ENCODE assay signal across 17 cellular contexts in the genomic region with DNA sequence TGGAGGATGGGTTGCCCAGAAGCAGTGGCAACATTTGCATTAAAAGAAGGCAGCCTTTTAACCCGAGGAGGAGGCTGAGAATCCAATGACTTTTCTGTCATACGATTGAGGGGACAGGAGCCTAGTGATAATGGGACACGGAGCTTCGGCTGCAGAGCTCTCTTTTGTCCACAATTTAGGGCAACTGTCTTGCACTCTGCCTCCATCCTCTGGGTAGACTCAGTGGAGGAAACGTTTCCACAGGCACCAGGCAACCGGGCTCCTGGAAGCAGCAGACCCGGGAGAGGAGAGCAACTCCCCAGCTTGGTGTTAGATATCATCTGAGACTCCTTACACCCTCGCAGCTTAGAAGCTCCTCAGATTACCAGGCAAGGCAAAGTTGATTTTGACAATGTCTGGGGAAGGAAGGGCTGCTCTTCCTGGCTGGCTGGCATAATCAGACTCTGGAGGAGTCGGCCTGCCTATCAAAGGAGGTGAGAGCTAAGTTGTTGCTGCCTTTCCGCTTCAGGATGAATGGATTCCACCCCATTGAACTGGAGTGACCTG. TPM values are rescaled to one million over a fixed set of nuclear protein-coding genes. Genes with fewer than 3 reads are reported as not detected.
DNase-seq lines count a peak whose midpoint lies in the region; ATAC-seq, FAIRE-seq and TF ChIP-seq lines count a peak whose summit lies in the region.
"Had no signal": no experiment of that assay in that cellular context is flagged by ENCODE, and none has a peak within 500 bp of the region (broad histone marks: within the 10 kb centered on the region; RNA-seq: fewer than 3 reads in every experiment).

No MANE protein-coding gene starts in this region.

- no peak for FAIRE-seq in A549 (lab: Jason Lieb, UNC)
- FAIRE-seq: RCC 7860 had no signal

- CTCF ChIA-PET in A549 (lab: Yijun Ruan, JAX) = interaction anchor here (0.8 to 9.4 kb wide), 8 partner anchors 8 to 272 kb away, joined by 3 to 76 read pairs (median 3); no protein-coding TSS in a partner anchor

- H3K79me2 ChIP-seq in Loucy (ENCODE audit: insufficient read depth, low read length) = no peaks in the 10 kb centered on the region

- TF ChIP-seq EP300 in A549 (IDR thresholded peaks at IDR 0.05) = no peak

- TF ChIP-seq RAD21 in A549 (conservative IDR thresholded peaks at IDR 0.05 in 1 of 2, IDR thresholded peaks at IDR 0.05 in 1 of 2) = no peak

- H3K4me2 ChIP-seq in A549 (peak overlapping the region; percentile 67; the same call in 2 of the 3 replicates), Loucy (ENCODE audit: low read depth, low read length, poor library complexity, severe bottlenecking) (no peak overlapping the region)

- H3K9me2 ChIP-seq in Loucy (replicated peaks; ENCODE audit: low read depth, low read length) = no peaks in the 10 kb centered on the region

- no peaks in the 10 kb centered on the region for H3K27me3 ChIP-seq in Loucy (ENCODE audit: insufficient read depth, low read length, poor library complexity, severe bottlenecking)
- no peaks in the 10 kb centered on the region for H3K27me3 ChIP-seq in neutrophil
- H3K27me3 ChIP-seq in brain microvascular endothelial cell (replicated peaks) = no peaks in the 10 kb centered on the region
- H3K27me3 ChIP-seq: adrenal gland, colonic mucosa had no signal

- H3K36me3 ChIP-seq in Loucy (ENCODE audit: insufficient read depth, low read length) (no peaks in the 10 kb centered on the region), neutrophil (no peaks in the 10 kb centered on the region), brain microvascular endothelial cell (replicated peaks) (no peaks in the 10 kb centered on the region)
- H3K36me3 ChIP-seq: adrenal gland, colonic mucosa had no signal

- peak overlapping the region; percentile 84 to 93 for H3K27ac ChIP-seq in A549
- H3K27ac ChIP-seq in coronary artery = peak overlapping the region; percentile 76 to 89
- H3K27ac ChIP-seq in neutrophil = peak overlapping the region; percentile 77
- no peak overlapping the region for H3K27ac ChIP-seq in brain microvascular endothelial cell

- POLR2A ChIA-PET in A549 (lab: Yijun Ruan, JAX) = interaction anchor here (0.9 to 3.0 kb wide), 2 partner anchors 19 to 32 kb away, joined by 3 to 26 read pairs; no protein-coding TSS in a partner anchor

- H3K4me1 ChIP-seq in A549 = peaks cover 57% of the 10 kb centered on the region
- peaks cover 24% of the 10 kb centered on the region for H3K4me1 ChIP-seq in Loucy (ENCODE audit: insufficient read depth, low read length, poor library complexity, severe bottlenecking)
- H3K4me1 ChIP-seq in neutrophil (ENCODE audit: control insufficient read depth in 1 of 2, insufficient read depth in 1 of 2, low read depth in 1 of 2, low read length in 1 of 2) = peaks cover 66 to 70% of the 10 kb centered on the region in 2 experiments
- H3K4me1 ChIP-seq: colonic mucosa had no signal

- H3K9me3 ChIP-seq in A549 (no peaks in the 10 kb centered on the region), Loucy (ENCODE audit: insufficient read depth, low read depth, low read length) (no peaks in the 10 kb centered on the region), neutrophil (no peaks in the 10 kb centered on the region)
- H3K9me3 ChIP-seq: adrenal gland, colonic mucosa had no signal

- in situ Hi-C loops in brain microvascular endothelial cell (cut with HindIII; ENCODE audit: low pct_ligation_motif_present, low sequenced_read_pairs) = no loop called here

- H2AFZ ChIP-seq in Loucy (ENCODE audit: low read length) = peak overlapping the region; percentile 56; the same call in 1 of the 2 replicates

- no peak for DNase-seq in A549 (ENCODE audit: low read depth in 1 of 2, low spot score in 1 of 2)
- no peak for DNase-seq in coronary artery (ENCODE audit: low spot score)
- DNase-seq in NCI-H2196 treated with DMSO at 0.1 percent for 48 hours (lab: John Stamatoyannopoulos, UW; ENCODE audit: unreplicated experiment) = no peak
- no peak for DNase-seq in kidney tubule cell (ENCODE audit: low spot score)
- DNase-seq in brain microvascular endothelial cell = no peak
- DNase-seq: activated CD4-positive, alpha-beta T cell treated with anti-CD3 and anti-CD28 coated beads for 4 hours; activated T-cell treated with anti-CD3 and anti-CD28 coated beads, Interleukin-2, amount 50 U/mL, for 24 hours; adrenal gland; colonic mucosa; NCI-H1105; NCI-H510A treated with DMSO at 0.1 percent for 48 hours; occipital lobe; T-helper 17 cell had no signal

- TF ChIP-seq POLR2A in A549 (IDR thresholded peaks at IDR 0.05; ENCODE audit: low read length) = no peak

- H3K4me3 ChIP-seq in A549 (no peak overlapping the region), Loucy (ENCODE audit: low read length, poor library complexity, severe bottlenecking) (no peak overlapping the region), coronary artery (no peak overlapping the region), neutrophil (ENCODE audit: low read depth in 1 of 2, low read length in 1 of 2) (no peak overlapping the region), brain microvascular endothelial cell (ENCODE audit: low read depth, low read length) (no peak overlapping the region)
- H3K4me3 ChIP-seq: colonic mucosa had no signal

- H3F3A ChIP-seq in Loucy (ENCODE audit: low read depth) = no peaks in the 10 kb centered on the region

- WGBS in A549 (ENCODE audit: missing lambda C conversion rate) = 86% methylated on average over 10 of the region's 10 CpGs

- H4K20me1 ChIP-seq in Loucy (ENCODE audit: insufficient read depth, low read length, poor library complexity, severe bottlenecking) = no peaks in the 10 kb centered on the region

- no peak for TF ChIP-seq CTCF in A549 (IDR thresholded peaks at IDR 0.05)
- TF ChIP-seq CTCF in Loucy (conservative IDR thresholded peaks at IDR 0.05; ENCODE audit: low read length) = no peak
- TF ChIP-seq CTCF in coronary artery (IDR thresholded peaks at IDR 0.05) = no peak
- TF ChIP-seq CTCF in neutrophil (IDR thresholded peaks at IDR 0.05) = no peak
- no peak for TF ChIP-seq CTCF in brain microvascular endothelial cell (IDR thresholded peaks at IDR 0.05; ENCODE audit: low read depth, low read length, missing control alignments)

- ATAC-seq in A549 (no peak), GM21825 (IDR thresholded peaks at IDR 0.05; ENCODE audit: unreplicated experiment) (no peak)
- ATAC-seq: T-helper 17 cell had no signal

- H3K9ac ChIP-seq in Loucy (ENCODE audit: low read depth, low read length, poor library complexity, severe bottlenecking) = no peak overlapping the region

TF ChIP-seq in A549, 52 proteins besides CTCF, POLR2A, EP300 and RAD21:
- no peak for TF ChIP-seq CHD4 (IDR thresholded peaks at IDR 0.05; ENCODE audit: borderline replicate concordance)
- TF ChIP-seq, protein P1, sequence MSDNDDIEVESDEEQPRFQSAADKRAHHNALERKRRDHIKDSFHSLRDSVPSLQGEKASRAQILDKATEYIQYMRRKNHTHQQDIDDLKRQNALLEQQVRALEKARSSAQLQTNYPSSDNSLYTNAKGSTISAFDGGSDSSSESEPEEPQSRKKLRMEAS (IDR thresholded peaks at IDR 0.05) = no peak
- no peak for TF ChIP-seq RCOR1 (IDR thresholded peaks at IDR 0.05; ENCODE audit: low read depth, low read length)
- no peak for TF ChIP-seq JUNB (IDR thresholded peaks at IDR 0.05)
- TF ChIP-seq JUN (IDR thresholded peaks at IDR 0.05) = no peak
- no peak for TF ChIP-seq MAZ (IDR thresholded peaks at IDR 0.05; ENCODE audit: borderline replicate concordance, low read depth, low read length)
- no peak for TF ChIP-seq SREBF2 (IDR thresholded peaks at IDR 0.05)

RNA-seq across cellular contexts. Expression of a gene that starts 43.5 kb away (rescaled TPM):
- polyA plus RNA-seq in A549 (2011; rRNA removed) (not detected in 2 replicates), A549 (2017; fragmentation: RNase III; extraction: RNeasy Plus Mini Kit Qiagen cat#74134 plus additional on column Dnase treatment) (not detected in 3 replicates)
- polyA plus RNA-seq in A549 (2012; cell fraction: cytosol; rRNA removed) = not detected in 2 replicates
- not detected in 2 replicates for polyA plus RNA-seq in A549 (2012; cell fraction: nucleus; rRNA removed)
- under 0.01 TPM in 1 of 2 replicates, not detected in the other for polyA minus RNA-seq in A549 (2011; rRNA and poly(A)+ RNA removed)
- polyA plus RNA-seq: adrenal gland had no signal

RNA-seq across cellular contexts. Expression of a gene that starts 58.0 kb away (rescaled TPM):
- 0.03 TPM in 2 replicates for polyA plus RNA-seq in A549 (2011; rRNA removed)
- 0.01 and 0.06 TPM in 2 replicates for polyA plus RNA-seq in A549 (2012; cell fraction: cytosol; rRNA removed)
- 0.19 and 0.28 TPM in 2 replicates for polyA plus RNA-seq in A549 (2012; cell fraction: nucleus; rRNA removed)
- 0.04 to 0.11 TPM (median 0.05 TPM) in 3 replicates for polyA plus RNA-seq in A549 (2017; fragmentation: RNase III; extraction: RNeasy Plus Mini Kit Qiagen cat#74134 plus additional on column Dnase treatment)
- 0.10 and 0.12 TPM in 2 replicates for polyA minus RNA-seq in A549 (2011; rRNA and poly(A)+ RNA removed)
